Comparison of ENCODE assay signal across 25 cellular contexts in genomic region chr10:30425336-30426075, GRCh38.
"Had no signal": no experiment of that assay in that cellular context is flagged by ENCODE, and none has a peak within 500 bp of the region (broad histone marks: within the 10 kb centered on the region; RNA-seq: fewer than 3 reads in every experiment).

No MANE protein-coding gene starts in this region.

- H3K4me3 ChIP-seq: colonic mucosa, esophagus muscularis mucosa, gastroesophageal sphincter, heart left ventricle, lower lobe of right lung, ovary, psoas muscle, skin epidermis, spleen, stomach, thyroid gland, vagina had no signal

- H3K9me3 ChIP-seq: colonic mucosa, esophagus muscularis mucosa, gastroesophageal sphincter, heart left ventricle, lower lobe of right lung, ovary, psoas muscle, spleen, stomach, thyroid gland, vagina had no signal

- H3K27ac Mint-ChIP-seq: dendritic cell treated with granulocyte-macrophage colony-stimulating factor and Interleukin-4, amounts not matched to agents 40 ng/mL and 50 ng/mL, for 4 days; endodermal cell; natural killer cell had no signal

- H3K27me3 Mint-ChIP-seq: dendritic cell treated with granulocyte-macrophage colony-stimulating factor and Interleukin-4, amounts not matched to agents 40 ng/mL and 50 ng/mL, for 4 days had no signal

- H3K36me3 Mint-ChIP-seq: natural killer cell had no signal

- H3K27me3 ChIP-seq: colonic mucosa, esophagus muscularis mucosa, foreskin keratinocyte, gastroesophageal sphincter, heart left ventricle, ovary, spleen, stomach, thyroid gland, vagina had no signal

- H3K27ac ChIP-seq: colonic mucosa, foreskin keratinocyte, heart left ventricle, ovary, psoas muscle, skin epidermis, spleen, stomach, thyroid gland, vagina had no signal

- H3K36me3 ChIP-seq: colonic mucosa, esophagus muscularis mucosa, gastroesophageal sphincter, heart left ventricle, lower lobe of right lung, ovary, spleen, stomach, thyroid gland, vagina had no signal

- FAIRE-seq: keratinocyte had no signal

- H3K9me3 Mint-ChIP-seq: dendritic cell treated with granulocyte-macrophage colony-stimulating factor and Interleukin-4, amounts not matched to agents 40 ng/mL and 50 ng/mL, for 4 days; endodermal cell; natural killer cell had no signal

- H3K4me3 Mint-ChIP-seq: dendritic cell treated with granulocyte-macrophage colony-stimulating factor and Interleukin-4, amounts not matched to agents 40 ng/mL and 50 ng/mL, for 4 days; endodermal cell; natural killer cell had no signal

- DNase-seq: colonic mucosa; effector CD8-positive, alpha-beta T cell; endodermal cell; foreskin keratinocyte; heart left ventricle; hippocampal formation; left ventricle myocardium superior; lower lobe of right lung; natural killer cell; occipital lobe; ovary; posterior cingulate gyrus; psoas muscle; right cardiac atrium; spleen; stimulated activated naive CD4-positive, alpha-beta T cell; stomach; thyroid gland; trophoblast cell had no signal

- ATAC-seq: foreskin keratinocyte, gastroesophageal sphincter, heart left ventricle, left ventricle myocardium superior, lower lobe of right lung, natural killer cell, psoas muscle, right cardiac atrium had no signal
